ENCODE assay signal across 1 cellular context in genomic region chr13:26987614-26988013, GRCh38.
TF ChIP-seq lines count a peak whose summit lies in the region.

No MANE protein-coding gene starts in this region.

TF ChIP-seq in GM23338, 12 proteins besides CTCF, POLR2A, EP300 and RAD21 (continued from another document):
- TF ChIP-seq REST (IDR thresholded peaks at IDR 0.05; ENCODE audit: unreplicated experiment) = no peak
- TF ChIP-seq NANOG (IDR thresholded peaks at IDR 0.05; ENCODE audit: borderline replicate concordance) = no peak
- TF ChIP-seq EZH2phosphoT487 (IDR thresholded peaks at IDR 0.05; ENCODE audit: unreplicated experiment) = no peak
- no peak for TF ChIP-seq ZNF462 (CRISPR knock-in tag; IDR thresholded peaks at IDR 0.05)
- TF ChIP-seq CREB1 (CRISPR knock-in tag; IDR thresholded peaks at IDR 0.05; ENCODE audit: low read depth) = no peak
- TF ChIP-seq POLR2AphosphoS5 (IDR thresholded peaks at IDR 0.05; ENCODE audit: low read depth) = no peak
